ENCODE assay signal across 24 cellular contexts in the genomic region with DNA sequence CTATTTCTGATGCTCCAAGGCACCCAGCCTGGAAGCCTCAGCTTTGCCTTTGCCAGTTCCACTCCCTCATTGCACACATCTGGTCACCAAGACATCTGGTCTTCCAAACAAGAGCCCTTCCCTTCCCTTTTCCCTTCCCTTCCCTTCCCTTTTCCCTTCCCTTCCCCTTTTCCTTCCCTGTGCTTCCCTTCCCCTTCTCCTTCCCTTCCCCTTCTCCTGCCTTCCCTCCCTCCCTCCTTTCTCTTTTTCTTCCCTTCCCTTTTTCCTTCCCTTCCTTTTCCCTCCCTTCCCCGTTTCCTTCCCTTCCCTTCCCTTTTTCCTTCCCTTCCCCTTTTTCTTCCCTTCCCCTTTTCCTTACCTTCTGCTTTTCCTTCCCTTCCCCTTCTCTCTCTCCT.
"Had no signal": no experiment of that assay in that cellular context is flagged by ENCODE, and none has a peak within 500 bp of the region (broad histone marks: within the 10 kb centered on the region; RNA-seq: fewer than 3 reads in every experiment).

No MANE protein-coding gene starts in this region.

- H3K4me3 ChIP-seq: MG63 had no signal

- H3K27ac ChIP-seq: HL-60 had no signal

- H3K36me3 ChIP-seq: MG63 had no signal

- FAIRE-seq: HTR-8/SVneo, RCC 7860 had no signal

- DNase-seq: Karpas-422, KG1, MG63, NCI-H1092, NCI-H1105 treated with DMSO at 0.1 percent for 48 hours, NCI-H1417 treated with DMSO at 0.1 percent for 48 hours, NCI-H146, NCI-H1694 treated with DMSO at 0.1 percent for 48 hours, NCI-H1930, NCI-H2081 treated with DMSO at 0.1 percent for 48 hours, NCI-H2171, NCI-H226, NCI-H446, NCI-H510A, NCI-H524 treated with DMSO at 0.1 percent for 48 hours, NCI-H69, NCI-H774, Right ventricle myocardium superior, RPMI8226, SIG-M5, SK-N-SH had no signal

- H3K9me3 ChIP-seq: MG63, SK-N-SH had no signal

- H3K4me2 ChIP-seq: SK-N-SH had no signal

- H3K9ac ChIP-seq: SK-N-SH had no signal
